Comparison of ENCODE assay signal across 8 cellular contexts in the genomic region with DNA sequence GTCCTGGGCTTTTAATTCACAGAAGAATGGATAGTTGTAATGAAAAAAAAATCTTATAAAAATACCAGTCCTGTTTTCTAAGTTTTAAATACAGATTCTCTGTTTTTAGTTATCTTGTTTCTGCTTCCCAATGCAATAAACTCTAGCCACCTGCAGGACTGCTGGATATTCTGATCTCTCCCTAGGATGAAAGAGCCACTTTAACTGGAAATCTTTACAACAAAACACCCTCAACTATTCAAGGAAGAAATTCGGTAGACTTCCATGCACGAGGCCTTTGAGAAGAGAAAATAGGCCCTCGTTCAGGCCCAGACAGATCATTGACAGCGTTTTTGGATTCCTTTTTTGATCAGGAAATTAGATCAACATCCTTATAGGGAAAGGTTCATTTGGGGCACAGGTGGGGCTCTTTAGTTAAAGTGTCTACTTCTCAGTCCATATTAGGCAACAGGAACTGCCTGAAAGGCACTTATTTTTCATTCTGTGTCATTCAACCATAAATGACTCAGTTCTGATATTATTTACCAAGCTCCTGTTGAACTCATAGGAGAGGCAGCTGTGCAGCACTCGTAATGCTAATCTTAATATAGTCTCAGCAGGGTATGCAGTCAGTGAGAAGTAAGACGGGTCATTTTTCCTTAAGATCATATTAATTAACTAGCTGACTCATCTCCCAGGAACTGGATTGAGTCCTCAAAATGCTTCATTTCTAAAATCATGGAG.
DNase-seq lines count a peak whose midpoint lies in the region; TF ChIP-seq lines count a peak whose summit lies in the region.

No MANE protein-coding gene starts in this region.

- no peaks in the 10 kb centered on the region for H3K9me3 Mint-ChIP-seq in activated T-cell treated with anti-CD3 and anti-CD28 coated beads, Interleukin-2, amount 50 U/mL, for 24 hours

- H3K27me3 ChIP-seq in WERI-Rb-1 (ENCODE audit: insufficient read depth, low read depth, severe bottlenecking) = no peaks in the 10 kb centered on the region
- no peaks in the 10 kb centered on the region for H3K27me3 ChIP-seq in stomach smooth muscle (ENCODE audit: control insufficient read depth in 1 of 2, insufficient read depth in 2 of 2, low read length in 2 of 2)

- no peak for TF ChIP-seq CTCF in WERI-Rb-1 (IDR thresholded peaks at IDR 0.05; ENCODE audit: low read depth, low read length)

- H3K9me3 ChIP-seq in WERI-Rb-1 (ENCODE audit: severe bottlenecking) (no peaks in the 10 kb centered on the region), stomach smooth muscle (ENCODE audit: control insufficient read depth in 2 of 2, low read length in 2 of 2) (no peaks in the 10 kb centered on the region)

- H3K27ac ChIP-seq in WERI-Rb-1 (0 out of 2 replicates have a peak overlapping the region, but pooled peaks have one; percentile 1), stomach smooth muscle (ENCODE audit: low read length) (no peak overlapping the region)

- DNase-seq in activated T-cell treated with anti-CD3 and anti-CD28 coated beads, Interleukin-2, amount 50 U/mL, for 24 hours = no peak
- DNase-seq in activated T-cell treated with anti-CD3 and anti-CD28 coated beads for 4 hours (no peak), H4 (ENCODE audit: low spot score) (peak; percentile 96), NAMALWA (ENCODE audit: low spot score) (peak; percentile 57), WERI-Rb-1 (no peak), glomerular visceral epithelial cell (ENCODE audit: extremely low spot score) (peak; percentile 93), epidermal melanocyte (ENCODE audit: insufficient read length, low spot score) (no peak)

- peak overlapping the region; percentile 37 to 45 for H3K9ac ChIP-seq in stomach smooth muscle (ENCODE audit: low read length in 2 of 2)

- peak overlapping the region; percentile 99 for H3K27ac Mint-ChIP-seq in activated T-cell treated with anti-CD3 and anti-CD28 coated beads, Interleukin-2, amount 50 U/mL, for 24 hours

- H3K4me3 ChIP-seq in WERI-Rb-1 (ENCODE audit: low read depth, low read length) (no peak overlapping the region), stomach smooth muscle (ENCODE audit: low read length in 2 of 2) (peak overlapping the region in 1 of 2 donors; percentile 3)

- H3K4me3 Mint-ChIP-seq in activated T-cell treated with anti-CD3 and anti-CD28 coated beads, Interleukin-2, amount 50 U/mL, for 24 hours = peak overlapping the region; percentile 68

- H3K36me3 ChIP-seq in WERI-Rb-1 (no peaks in the 10 kb centered on the region), stomach smooth muscle (ENCODE audit: control insufficient read depth in 2 of 2, insufficient read depth in 2 of 2, low read length in 2 of 2) (no peaks in the 10 kb centered on the region)

- peaks cover 46% of the 10 kb centered on the region for H3K4me1 Mint-ChIP-seq in activated T-cell treated with anti-CD3 and anti-CD28 coated beads, Interleukin-2, amount 50 U/mL, for 24 hours (ENCODE audit: low read depth)

- peaks cover 10% of the 10 kb centered on the region for H3K4me1 ChIP-seq in stomach smooth muscle (ENCODE audit: control insufficient read depth, insufficient read depth, low read length)

- no peaks in the 10 kb centered on the region for H3K36me3 Mint-ChIP-seq in activated T-cell treated with anti-CD3 and anti-CD28 coated beads, Interleukin-2, amount 50 U/mL, for 24 hours (ENCODE audit: low read depth)

- H3K27me3 Mint-ChIP-seq in activated T-cell treated with anti-CD3 and anti-CD28 coated beads, Interleukin-2, amount 50 U/mL, for 24 hours = peaks cover 14% of the 10 kb centered on the region

Comparison
In these comparisons a context has a peak if more than half of its experiments do, and no peak if none do; other contexts are left out.
1. DNase-seq: peak in H4 (single experiment), NAMALWA (single experiment) and glomerular visceral epithelial cell (single experiment); none in activated T-cell treated with anti-CD3 and anti-CD28 coated beads, Interleukin-2, amount 50 U/mL, for 24 hours (single experiment), activated T-cell treated with anti-CD3 and anti-CD28 coated beads for 4 hours (single experiment), WERI-Rb-1 (single experiment) and epidermal melanocyte (single experiment).